8 cellular contexts compared by ENCODE assay signal in the genomic region with DNA sequence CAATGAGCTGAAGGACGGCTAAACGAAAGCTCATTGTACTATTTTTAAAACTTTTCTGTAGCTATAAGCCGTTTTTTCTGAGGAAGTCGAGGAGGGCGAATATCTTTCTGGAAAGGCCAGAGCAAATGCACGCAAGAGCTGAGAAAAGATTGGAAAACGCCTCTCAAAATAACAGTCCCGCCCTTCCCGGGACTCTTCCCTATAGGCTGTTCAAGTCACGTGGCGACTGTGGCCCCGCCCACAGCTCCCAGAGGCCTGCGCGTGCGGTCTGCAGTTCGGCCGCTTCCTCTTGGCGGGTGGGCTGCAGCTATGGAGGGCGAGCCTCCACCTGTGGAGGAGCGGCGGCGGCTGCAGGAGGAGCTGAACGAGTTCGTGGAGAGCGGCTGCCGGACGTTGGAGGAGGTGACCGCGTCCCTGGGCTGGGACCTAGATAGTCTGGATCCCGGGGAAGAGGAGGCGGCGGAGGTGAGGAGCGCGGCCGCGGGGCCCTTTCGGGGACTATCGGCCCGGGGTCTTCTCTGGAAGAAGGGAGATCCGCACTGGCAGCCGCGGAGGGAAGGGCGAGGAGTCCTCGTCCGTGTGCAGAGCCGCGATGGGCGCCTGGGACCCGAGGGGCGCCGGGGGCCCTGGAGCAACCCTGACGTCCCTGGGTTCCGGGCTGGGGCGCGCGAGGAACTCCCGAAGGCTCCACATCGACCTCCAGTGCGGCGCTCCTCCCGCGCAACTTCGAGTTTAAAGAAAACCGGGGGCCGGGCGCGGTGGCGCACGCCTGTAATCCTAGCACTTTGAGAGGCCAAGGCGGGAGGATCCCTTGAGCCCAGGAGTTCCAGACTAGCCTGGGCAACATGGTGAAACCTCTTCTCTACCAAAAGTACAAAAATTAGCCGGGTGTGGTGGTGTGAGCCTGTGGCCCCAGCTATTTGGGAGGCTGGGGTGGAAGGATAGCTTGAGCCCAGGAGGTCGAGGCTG. TPM values are rescaled to one million over a fixed set of nuclear protein-coding genes. Genes with fewer than 3 reads are reported as not detected.
A peak's percentile ranks its signal among the peaks of the same experiment; 100 is the strongest.
DNase-seq lines count a peak whose midpoint lies in the region; ATAC-seq lines count a peak whose summit lies in the region.

A gene with protein sequence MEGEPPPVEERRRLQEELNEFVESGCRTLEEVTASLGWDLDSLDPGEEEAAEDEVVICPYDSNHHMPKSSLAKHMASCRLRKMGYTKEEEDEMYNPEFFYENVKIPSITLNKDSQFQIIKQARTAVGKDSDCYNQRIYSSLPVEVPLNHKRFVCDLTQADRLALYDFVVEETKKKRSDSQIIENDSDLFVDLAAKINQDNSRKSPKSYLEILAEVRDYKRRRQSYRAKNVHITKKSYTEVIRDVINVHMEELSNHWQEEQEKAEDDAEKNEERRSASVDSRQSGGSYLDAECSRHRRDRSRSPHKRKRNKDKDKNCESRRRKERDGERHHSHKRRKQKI (plus strand): TSS at position 250 of the 969 bp plus-strand sequence. CDS start 60 bp downstream, at position 310.

- H3K27me3 ChIP-seq in CD8-positive, alpha-beta memory T cell (ENCODE audit: insufficient read depth, low read length, poor library complexity, severe bottlenecking) = no peaks in the 10 kb centered on the region

- no peaks in the 10 kb centered on the region for H3K9me3 Mint-ChIP-seq in CD8-positive, alpha-beta memory T cell
- no peaks in the 10 kb centered on the region for H3K9me3 Mint-ChIP-seq in effector memory CD8-positive, alpha-beta T cell
- H3K9me3 Mint-ChIP-seq in memory B cell = no peaks in the 10 kb centered on the region

- peaks cover 0 to 23% (median 5%) of the 10 kb centered on the region in 3 donors for H3K36me3 Mint-ChIP-seq in CD8-positive, alpha-beta memory T cell
- H3K36me3 Mint-ChIP-seq in effector memory CD8-positive, alpha-beta T cell (ENCODE audit: insufficient read depth) = peaks cover 4% of the 10 kb centered on the region
- H3K36me3 Mint-ChIP-seq in memory B cell = peaks cover 11% of the 10 kb centered on the region

- H3K4me1 Mint-ChIP-seq in CD8-positive, alpha-beta memory T cell = peaks cover 37 to 50% (median 48%) of the 10 kb centered on the region in 3 donors
- H3K4me1 Mint-ChIP-seq in effector memory CD8-positive, alpha-beta T cell (ENCODE audit: low read depth in 2 of 2) = peaks cover 27 to 35% of the 10 kb centered on the region in 2 donors
- peaks cover 28% of the 10 kb centered on the region for H3K4me1 Mint-ChIP-seq in memory B cell

- H3K9me3 ChIP-seq in CD8-positive, alpha-beta memory T cell (ENCODE audit: low read length) = no peaks in the 10 kb centered on the region

- ATAC-seq in GM19468 (IDR thresholded peaks at IDR 0.05; ENCODE audit: extremely low read depth, unreplicated experiment) (peak; percentile 99), memory B cell (ENCODE audit: low read depth) (peak; percentile 99)
- ATAC-seq in effector memory CD8-positive, alpha-beta T cell (replicated peaks) = peak; percentile 99

- H3K4me3 ChIP-seq in CD8-positive, alpha-beta memory T cell (ENCODE audit: low read length) = peak within 1 kb of the TSS; percentile 62

- peak within 1 kb of the TSS; percentile 72 for H3K27ac ChIP-seq in CD8-positive, alpha-beta memory T cell (ENCODE audit: low read depth, low read length)

- H3K36me3 ChIP-seq in CD8-positive, alpha-beta memory T cell (ENCODE audit: insufficient read depth, low read length) = peaks cover 4% of the 10 kb centered on the region

- CTCF ChIA-PET in CD8-positive, alpha-beta memory T cell (lab: Charles Lee) = interaction anchor here (0.6 to 1.8 kb wide), 5 partner anchors 9 to 315 kb away, joined by 3 to 8 read pairs (median 3); no protein-coding TSS in a partner anchor

- H3K27ac Mint-ChIP-seq in CD8-positive, alpha-beta memory T cell = peak within 1 kb of the TSS; percentile 71 to 98 (median 95)
- peak within 1 kb of the TSS; percentile 92 to 99 for H3K27ac Mint-ChIP-seq in effector memory CD8-positive, alpha-beta T cell
- peak within 1 kb of the TSS; percentile 91 for H3K27ac Mint-ChIP-seq in memory B cell

- H3K27me3 Mint-ChIP-seq in CD8-positive, alpha-beta memory T cell = no peaks in the 10 kb centered on the region
- peaks cover 0 to 2% of the 10 kb centered on the region in 2 donors for H3K27me3 Mint-ChIP-seq in effector memory CD8-positive, alpha-beta T cell
- no peaks in the 10 kb centered on the region for H3K27me3 Mint-ChIP-seq in memory B cell

- peak; percentile 83 to 93 (median 88) for DNase-seq in CD8-positive, alpha-beta memory T cell
- DNase-seq in HS-5 (ENCODE audit: low read depth) = peak; percentile 65
- peak; percentile 76 for DNase-seq in NK-92 treated with Interleukin-12 subunit alpha and Interleukin-12 subunit beta, amount 100 ng/mL, for 24 hours (lab: John Stamatoyannopoulos, UW)
- DNase-seq in activated CD8-positive, alpha-beta memory T cell treated with anti-CD3 and anti-CD28 coated beads for 24 hours = peak; percentile 96
- peak; percentile 88 to 93 (median 90) for DNase-seq in effector memory CD8-positive, alpha-beta T cell
- DNase-seq in memory B cell (ENCODE audit: low spot score in 2 of 2) = peak; percentile 87 to 90
- peak; percentile 82 for DNase-seq in stimulated activated CD8-positive, alpha-beta memory T cell treated with anti-CD3 and anti-CD28 coated beads, Interleukin-12 subunit alpha, Interleukin-12 subunit beta, amount 100 ng/mL, for 24 hours (ENCODE audit: extremely low read depth)

- H3K4me3 Mint-ChIP-seq in CD8-positive, alpha-beta memory T cell = peak within 1 kb of the TSS; percentile 95 to 100 (median 99)
- H3K4me3 Mint-ChIP-seq in effector memory CD8-positive, alpha-beta T cell = peak within 1 kb of the TSS; percentile 99 to 100
- H3K4me3 Mint-ChIP-seq in memory B cell = peak within 1 kb of the TSS; percentile 99

- peaks cover 26% of the 10 kb centered on the region for H3K4me1 ChIP-seq in CD8-positive, alpha-beta memory T cell (ENCODE audit: insufficient read depth, low read length)

- POLR2A ChIA-PET in CD8-positive, alpha-beta memory T cell (lab: Charles Lee) = no interaction called here

RNA-seq across cellular contexts. Expression of the gene that starts here (rescaled TPM):
- 10 to 100 TPM; 14.6 to 15.0 TPM for total RNA-seq in CD8-positive, alpha-beta memory T cell
- polyA plus RNA-seq in CD8-positive, alpha-beta memory T cell = 11.2 TPM

Comparison
In these comparisons a context has a peak if more than half of its experiments do, and no peak if none do; other contexts are left out.
1. Peak in every context shown above with its lines: DNase-seq, ATAC-seq, H3K4me3 ChIP-seq and H3K27ac ChIP-seq.